In the genomic region with DNA sequence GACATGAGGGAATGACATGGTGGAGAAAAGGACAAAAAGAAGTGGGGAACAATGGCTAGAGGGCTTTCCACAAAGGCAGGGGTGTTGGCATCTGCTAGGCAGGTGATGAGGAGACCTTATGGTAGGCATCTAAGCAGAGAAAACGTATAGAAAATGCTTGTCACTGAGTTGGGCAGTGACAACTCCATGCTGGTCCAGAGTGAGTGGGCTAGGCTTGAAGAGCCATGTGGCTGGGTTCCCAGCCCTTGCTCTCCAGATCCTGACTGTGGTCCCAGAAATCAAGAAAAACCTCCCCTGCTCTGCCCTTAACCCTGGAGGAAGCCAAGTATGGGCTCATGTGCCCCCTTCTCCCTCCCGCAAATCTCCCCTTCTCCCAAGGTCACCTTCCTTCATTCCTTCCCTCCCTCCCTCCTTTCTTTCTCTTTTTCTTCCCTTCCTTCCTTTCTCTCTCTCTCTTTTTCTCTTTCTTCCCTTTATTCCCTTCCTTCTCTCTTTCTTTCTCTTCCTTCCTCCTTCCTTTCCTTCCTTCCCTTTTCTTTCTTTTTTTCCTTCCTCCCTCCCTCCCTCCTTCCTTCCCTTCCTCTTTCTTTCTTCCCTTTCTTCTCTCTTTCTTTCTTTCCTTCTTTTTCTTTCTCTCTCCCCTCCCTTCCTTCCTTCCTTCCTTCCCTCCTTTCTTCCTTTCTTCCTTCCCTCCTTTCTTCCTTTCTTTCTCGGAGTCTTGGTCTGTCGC, we compare ENCODE assay signal across 1 cellular context.
A peak's percentile ranks its signal among the peaks of the same experiment; 100 is the strongest.
TF ChIP-seq lines count a peak whose summit lies in the region.

No MANE protein-coding gene starts in this region.

TF ChIP-seq in K562, 482 proteins besides CTCF, POLR2A, EP300 and RAD21 (continued from another document):
- TF ChIP-seq, protein P1, sequence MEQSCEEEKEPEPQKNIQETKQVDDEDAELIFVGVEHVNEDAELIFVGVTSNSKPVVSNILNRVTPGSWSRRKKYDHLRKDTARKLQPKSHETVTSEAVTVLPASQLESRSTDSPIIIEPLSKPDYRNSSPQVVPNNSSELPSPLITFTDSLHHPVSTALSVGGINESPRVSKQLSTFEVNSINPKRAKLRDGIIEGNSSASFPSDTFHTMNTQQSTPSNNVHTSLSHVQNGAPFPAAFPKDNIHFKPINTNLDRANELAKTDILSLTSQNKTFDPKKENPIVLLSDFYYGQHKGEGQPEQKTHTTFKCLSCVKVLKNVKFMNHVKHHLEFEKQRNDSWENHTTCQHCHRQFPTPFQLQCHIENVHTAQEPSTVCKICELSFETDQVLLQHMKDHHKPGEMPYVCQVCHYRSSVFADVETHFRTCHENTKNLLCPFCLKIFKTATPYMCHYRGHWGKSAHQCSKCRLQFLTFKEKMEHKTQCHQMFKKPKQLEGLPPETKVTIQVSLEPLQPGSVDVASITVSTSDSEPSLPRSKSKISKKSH (CRISPR knock-in tag; IDR thresholded peaks at IDR 0.05): no peak
- TF ChIP-seq ZC3H8 (IDR thresholded peaks at IDR 0.05): 0 out of 2 replicates have a peak, but pooled peaks have one; percentile 14
- peak; percentile 84 for TF ChIP-seq OTX1 (CRISPR knock-in tag; IDR thresholded peaks at IDR 0.05)
